In the genomic region with DNA sequence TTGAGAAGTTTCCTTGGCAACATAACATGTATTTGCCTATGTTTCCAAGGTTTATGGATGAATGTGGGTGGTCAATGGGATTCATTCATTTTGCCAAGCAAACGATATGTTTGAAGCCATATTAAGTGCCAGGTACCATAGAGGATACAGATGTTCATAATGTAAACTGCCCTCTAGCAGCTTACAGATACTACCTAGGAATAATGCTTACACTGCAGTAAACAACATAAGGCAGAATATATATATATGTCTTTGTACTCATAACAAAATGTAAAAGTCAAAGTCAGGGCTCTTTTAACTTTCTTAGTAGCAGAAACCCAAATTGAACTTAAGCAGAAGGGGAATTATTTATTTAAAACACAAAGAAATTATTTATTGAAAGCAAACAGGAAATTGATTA, we compare ENCODE assay signal across 7 cellular contexts.
"Had no signal": no experiment of that assay in that cellular context is flagged by ENCODE, and none has a peak within 500 bp of the region (broad histone marks: within the 10 kb centered on the region; RNA-seq: fewer than 3 reads in every experiment).

No MANE protein-coding gene starts in this region.

- H3K4me3 ChIP-seq: GM12878 had no signal

- DNase-seq: GDM1, GF-D8 had no signal

- ATAC-seq: GM12878 had no signal

- FAIRE-seq: G401.6, GM12878, GM12891, GM12892, GM18507 had no signal
